In the genomic region with DNA sequence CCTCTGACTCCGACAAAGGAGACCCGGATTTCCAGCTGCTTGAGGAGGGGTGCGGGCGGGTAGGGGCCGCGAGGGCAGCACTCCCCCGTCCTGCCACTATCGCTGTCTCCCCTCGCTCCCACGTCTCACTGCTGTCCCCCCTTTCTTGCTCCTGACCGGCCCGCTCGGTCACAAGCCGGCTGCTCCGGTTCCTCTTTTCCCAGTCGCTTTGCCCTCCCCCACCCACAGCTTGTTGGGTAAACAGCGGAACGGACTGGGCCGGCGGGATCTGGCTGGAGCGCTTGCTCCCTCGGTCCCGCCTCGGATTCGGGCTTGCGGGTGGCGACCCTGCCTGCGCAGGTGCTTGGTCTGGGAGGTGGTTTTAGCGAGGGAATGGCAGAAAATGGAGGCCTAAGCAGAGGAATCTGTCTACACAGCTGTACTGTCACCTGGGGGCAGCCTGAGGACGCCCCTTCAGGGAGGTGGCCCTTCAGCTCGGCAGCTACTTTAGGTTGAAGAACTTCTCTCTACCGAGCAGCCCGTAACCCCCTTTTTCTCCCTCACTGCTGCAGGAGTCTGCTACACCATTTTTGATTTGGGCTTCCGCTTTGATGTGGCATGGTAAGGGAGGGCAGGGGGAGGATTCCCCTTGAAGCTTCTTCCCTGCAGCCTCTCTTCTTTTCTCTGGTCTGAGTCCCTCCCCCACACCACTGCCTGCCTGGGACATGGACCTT, we compare ENCODE assay signal across 8 cellular contexts. TPM values are rescaled to one million over a fixed set of nuclear protein-coding genes. Genes with fewer than 3 reads are reported as not detected.
DNase-seq lines count a peak whose midpoint lies in the region; ATAC-seq and TF ChIP-seq lines count a peak whose summit lies in the region.

No MANE protein-coding gene starts in this region.

- no peak for TF ChIP-seq EP300 in suprapubic skin (IDR thresholded peaks at IDR 0.05)

- DNase-seq in ELF-1 (ENCODE audit: low read depth, low spot score) (peak; percentile 64), lung (ENCODE audit: low spot score) (peak; percentile 73), suprapubic skin (ENCODE audit: low spot score in 2 of 2) (peak; percentile 84 to 90), DMS153 (lab: John Stamatoyannopoulos, UW) (no peak), retina (no peak)
- no peak for DNase-seq in T-helper 2 cell treated with Interferon-gamma antibody and Interleukin-4, amounts not matched to agents 5 μg/mL and 100 μg/mL, for 36 hours (ENCODE audit: low spot score)

- H3K36me3 ChIP-seq in duodenal mucosa (ENCODE audit: control insufficient read depth in 1 of 2, insufficient read depth in 2 of 2, low read length in 2 of 2) (peaks cover 19 to 29% of the 10 kb centered on the region in 2 donors), lung (ENCODE audit: control insufficient read depth in 2 of 2, insufficient read depth in 2 of 2, low read length in 2 of 2) (peaks cover 0 to 20% of the 10 kb centered on the region in 2 donors), suprapubic skin (peaks cover 24% of the 10 kb centered on the region)

- TF ChIP-seq CTCF in lung (IDR thresholded peaks at IDR 0.05; ENCODE audit: control extremely low read depth, extremely low read depth) (no peak), suprapubic skin (IDR thresholded peaks at IDR 0.05) (no peak)

- H3K27ac Mint-ChIP-seq in T-helper 2 cell treated with Interferon-gamma antibody and Interleukin-4, amounts not matched to agents 5 μg/mL and 100 μg/mL, for 36 hours, result peak overlapping the region; percentile 92

- H3K4me1 Mint-ChIP-seq in T-helper 2 cell treated with Interferon-gamma antibody and Interleukin-4, amounts not matched to agents 5 μg/mL and 100 μg/mL, for 36 hours (ENCODE audit: low read depth), result peaks cover 40% of the 10 kb centered on the region

- peak overlapping the region; percentile 88 for H3K4me3 Mint-ChIP-seq in T-helper 2 cell treated with Interferon-gamma antibody and Interleukin-4, amounts not matched to agents 5 μg/mL and 100 μg/mL, for 36 hours

- peak overlapping the region; percentile 87 to 99 for H3K9ac ChIP-seq in duodenal mucosa (ENCODE audit: low read depth in 1 of 2, low read length in 2 of 2)

- peak overlapping the region; percentile 82 to 93 for H3K4me3 ChIP-seq in duodenal mucosa (ENCODE audit: low read depth in 1 of 2, low read length in 2 of 2)
- peak overlapping the region; percentile 69 for H3K4me3 ChIP-seq in lung
- H3K4me3 ChIP-seq in suprapubic skin, result peak overlapping the region; percentile 90

- H3K27ac ChIP-seq in duodenal mucosa (ENCODE audit: low read depth, low read length), result peak overlapping the region; percentile 89
- H3K27ac ChIP-seq in lung (ENCODE audit: low read depth in 1 of 2, low read length in 1 of 2), result peak overlapping the region; percentile 86 to 93
- peak overlapping the region; percentile 95 for H3K27ac ChIP-seq in suprapubic skin

- H3K27me3 ChIP-seq in duodenal mucosa (ENCODE audit: control insufficient read depth in 1 of 2, insufficient read depth in 2 of 2, low read length in 2 of 2), result no peaks in the 10 kb centered on the region
- H3K27me3 ChIP-seq in lung (ENCODE audit: control insufficient read depth, insufficient read depth), result no peaks in the 10 kb centered on the region
- no peaks in the 10 kb centered on the region for H3K27me3 ChIP-seq in suprapubic skin

- H3K9me3 ChIP-seq in duodenal mucosa (ENCODE audit: control insufficient read depth in 1 of 2, low read length in 2 of 2) (no peaks in the 10 kb centered on the region), lung (ENCODE audit: control insufficient read depth in 2 of 2, insufficient read depth in 1 of 2, low read length in 1 of 2) (no peaks in the 10 kb centered on the region), suprapubic skin (no peaks in the 10 kb centered on the region)

- no peaks in the 10 kb centered on the region for H3K9me3 Mint-ChIP-seq in T-helper 2 cell treated with Interferon-gamma antibody and Interleukin-4, amounts not matched to agents 5 μg/mL and 100 μg/mL, for 36 hours

- H3K4me1 ChIP-seq in duodenal mucosa (ENCODE audit: control insufficient read depth in 1 of 2, insufficient read depth in 2 of 2, low read length in 2 of 2) (peaks cover 53 to 62% of the 10 kb centered on the region in 2 donors), lung (ENCODE audit: control insufficient read depth in 2 of 2, insufficient read depth in 2 of 2, low read length in 2 of 2) (peaks cover 0 to 27% of the 10 kb centered on the region in 2 donors), suprapubic skin (peaks cover 63% of the 10 kb centered on the region)

- ATAC-seq in HG02973 (IDR thresholded peaks at IDR 0.05; ENCODE audit: unreplicated experiment) (peak; percentile 1), lung (ENCODE audit: insufficient read depth, low FRiP score) (peak; percentile 5)

- H3K36me3 Mint-ChIP-seq in T-helper 2 cell treated with Interferon-gamma antibody and Interleukin-4, amounts not matched to agents 5 μg/mL and 100 μg/mL, for 36 hours (ENCODE audit: low read depth), result peaks cover 42% of the 10 kb centered on the region

- H3K27me3 Mint-ChIP-seq in T-helper 2 cell treated with Interferon-gamma antibody and Interleukin-4, amounts not matched to agents 5 μg/mL and 100 μg/mL, for 36 hours (ENCODE audit: low read depth), result no peaks in the 10 kb centered on the region

- WGBS in lung, 2 donors, result 1 to 2% methylated on average over 22 to 34 of the region's 34 CpGs
- under 1% methylated on average over 34 of the region's 34 CpGs for WGBS in suprapubic skin

- TF ChIP-seq POLR2A in suprapubic skin (IDR thresholded peaks at IDR 0.05), result no peak

RNA-seq across cellular contexts. Expression of a gene that starts 0.6 kb away (rescaled TPM):
- total RNA-seq in lung, result 100 to 1,000 TPM in 1 of 2 donors, 10 to 100 TPM in 1; 71.2 to 192 TPM
- polyA plus RNA-seq in lung, result 100 to 1,000 TPM; 373 to 484 TPM
- total RNA-seq in suprapubic skin, result 100 to 1,000 TPM in 3 of 4 donors, 10 to 100 TPM in 1; 95.2 to 193 (median 150) TPM

RNA-seq across cellular contexts. Expression of a gene that starts 3.6 kb away (rescaled TPM):
- 10 to 100 TPM; 13.6 to 40.9 TPM for total RNA-seq in lung
- 10 to 100 TPM; 28.9 to 32.2 TPM for polyA plus RNA-seq in lung
- total RNA-seq in suprapubic skin, result 10 to 100 TPM; 21.4 to 51.4 (median 41.0) TPM

RNA-seq across cellular contexts. Expression of a gene that starts 5.6 kb away (rescaled TPM):
- total RNA-seq in lung (10 to 100 TPM; 17.1 to 25.5 TPM), suprapubic skin (10 to 100 TPM; 27.8 to 64.4 (median 39.8) TPM)
- polyA plus RNA-seq in lung, result 10 to 100 TPM; 11.6 to 28.5 TPM

RNA-seq across cellular contexts. Expression of a gene that starts 16.0 kb away (rescaled TPM):
- total RNA-seq in lung, result 10 to 100 TPM in 1 of 2 donors, 1 to 10 TPM in 1; 9.9 to 20.1 TPM
- polyA plus RNA-seq in lung, result 10 to 100 TPM; 11.2 to 15.3 TPM
- 1 to 10 TPM; 1.6 to 7.8 (median 3.7) TPM for total RNA-seq in suprapubic skin

RNA-seq across cellular contexts. Expression of a gene that starts 28.7 kb away (rescaled TPM):
- total RNA-seq in lung, result 10 to 100 TPM in 1 of 2 donors, 1 to 10 TPM in 1; 7.3 to 35.4 TPM
- 10 to 100 TPM; 16.6 to 18.1 TPM for polyA plus RNA-seq in lung
- 10 to 100 TPM; 30.8 to 41.0 (median 34.8) TPM for total RNA-seq in suprapubic skin

Comparison
In these comparisons a context has a peak if more than half of its experiments do, and no peak if none do; other contexts are left out.
1. DNase-seq: peak in ELF-1 (single experiment), lung (single experiment) and suprapubic skin (2 of 2); none in T-helper 2 cell treated with Interferon-gamma antibody and Interleukin-4, amounts not matched to agents 5 μg/mL and 100 μg/mL, for 36 hours (single experiment), DMS153 (single experiment) and retina (single experiment).
2. Peak in every context shown above with its lines, with median percentiles within 50 percentile points of each other: H3K27ac ChIP-seq and H3K4me3 ChIP-seq.